In genomic region chr16:30377050-30377811, GRCh38 we compare ENCODE assay signal across 8 cellular contexts. TPM values are rescaled to one million over a fixed set of nuclear protein-coding genes. Genes with fewer than 3 reads are reported as not detected.
A peak's percentile ranks its signal among the peaks of the same experiment; 100 is the strongest.
DNase-seq lines count a peak whose midpoint lies in the region; ATAC-seq, FAIRE-seq and TF ChIP-seq lines count a peak whose summit lies in the region.

No MANE protein-coding gene starts in this region.

- peaks cover 13% of the 10 kb centered on the region; the same call in 1 of the 2 replicates for H3K79me2 ChIP-seq in PC-9 (ENCODE audit: low read depth)

- peak overlapping the region; percentile 100 for H2AFZ ChIP-seq in PC-9

- peak overlapping the region; percentile 98 for H3K4me2 ChIP-seq in PC-9

- H3K9me2 ChIP-seq in PC-9 (ENCODE audit: insufficient read depth): no peaks in the 10 kb centered on the region

- peak; percentile 18 for FAIRE-seq in GM18507 (lab: Jason Lieb, UNC)

- no peaks in the 10 kb centered on the region for H3K27me3 Mint-ChIP-seq in progenitor cell of endocrine pancreas

- H3K9me3 Mint-ChIP-seq in progenitor cell of endocrine pancreas (ENCODE audit: low read depth): no peaks in the 10 kb centered on the region

- ATAC-seq in GM19328 (IDR thresholded peaks at IDR 0.05; ENCODE audit: unreplicated experiment) (no peak), GM21576 (IDR thresholded peaks at IDR 0.05; ENCODE audit: unreplicated experiment) (no peak), HG03139 (IDR thresholded peaks at IDR 0.05; ENCODE audit: unreplicated experiment) (no peak)

- no peaks in the 10 kb centered on the region for H3K9me3 ChIP-seq in PC-9 (ENCODE audit: insufficient read depth, low read depth)

- H3K4me1 ChIP-seq in PC-9 (replicated peaks; ENCODE audit: insufficient read depth): peaks cover 19% of the 10 kb centered on the region

- H4K20me1 ChIP-seq in PC-9 (ENCODE audit: insufficient read depth): no peaks in the 10 kb centered on the region

- intact Hi-C loops in PC-9 (cut with micrococcal nuclease; ENCODE audit: unreplicated experiment): loop anchor here (1.0 to 5.0 kb wide), 4 partner anchors 30 to 321 kb away; partner anchors contain the start of genes TBX6, ZNF768 and ZNF771

- peak overlapping the region; percentile 93 for H3K4me3 Mint-ChIP-seq in progenitor cell of endocrine pancreas (ENCODE audit: low read depth)

- TSS peak; percentile 80 for BruUV-seq in PC-9 (replicated peaks; lab: Mats Ljungman, UMichigan)

- peaks cover 11% of the 10 kb centered on the region for H3K4me1 Mint-ChIP-seq in progenitor cell of endocrine pancreas (ENCODE audit: low read depth)

- H3K27ac ChIP-seq in PC-9: peak overlapping the region; percentile 92
- peak overlapping the region; percentile 97 for H3K27ac ChIP-seq in epithelial cell of prostate

- DNase-seq in GM18507 (ENCODE audit: extremely low spot score, insufficient read length, low read depth) (no peak), PC-9 (no peak), epithelial cell of prostate (ENCODE audit: low read depth, low spot score) (no peak), progenitor cell of endocrine pancreas (ENCODE audit: low spot score, unreplicated experiment) (peak; percentile 76), glomerular visceral epithelial cell (ENCODE audit: extremely low spot score) (no peak)

- peaks cover 2% of the 10 kb centered on the region for H3K36me3 Mint-ChIP-seq in progenitor cell of endocrine pancreas (ENCODE audit: insufficient read depth)

- POLR2A ChIA-PET in PC-9 (lab: Charles Lee; ENCODE audit: unreplicated experiment): interaction anchor here (0.6 to 0.7 kb wide), 6 partner anchors 12 to 489 kb away, joined by 3 to 19 read pairs (median 4); no protein-coding TSS in a partner anchor

- peaks cover 31% of the 10 kb centered on the region for H3F3A ChIP-seq in PC-9 (ENCODE audit: insufficient read depth, low read depth)

- peak overlapping the region; percentile 99 for H3K27ac Mint-ChIP-seq in progenitor cell of endocrine pancreas

- CTCF ChIA-PET in PC-9 (lab: Charles Lee): interaction anchor here (0.7 kb wide), 1 partner anchor 209 kb away, joined by 3 read pairs; no protein-coding TSS in a partner anchor

- TF ChIP-seq CTCF in PC-9 (conservative IDR thresholded peaks at IDR 0.05) (no peak), progenitor cell of endocrine pancreas (IDR thresholded peaks at IDR 0.05; ENCODE audit: unreplicated experiment) (no peak)

- H3K36me3 ChIP-seq in PC-9 (ENCODE audit: low read depth): no peaks in the 10 kb centered on the region

- H3K4me3 ChIP-seq in PC-9: peak overlapping the region; percentile 80

- no peaks in the 10 kb centered on the region for H3K27me3 ChIP-seq in PC-9 (ENCODE audit: insufficient read depth, low read depth)

RNA-seq across cellular contexts. Expression of gene MYL11, which starts 2.6 kb away (rescaled TPM):
- total RNA-seq in PC-9 (2021): 1.4 and 2.6 TPM in 2 replicates
- 2.6 and 3.5 TPM in 2 replicates for total RNA-seq in progenitor cell of endocrine pancreas

RNA-seq across cellular contexts. Expression of gene SEPTIN1, which starts 5.1 kb away (rescaled TPM):
- 6.7 and 7.6 TPM in 2 replicates for total RNA-seq in PC-9 (2021)
- 2.0 and 2.3 TPM in 2 replicates for total RNA-seq in progenitor cell of endocrine pancreas

RNA-seq across cellular contexts. Expression of gene TBC1D10B, which starts 6.9 kb away (rescaled TPM):
- total RNA-seq in PC-9 (2021) (85.0 and 90.8 TPM in 2 replicates), progenitor cell of endocrine pancreas (51.0 and 51.8 TPM in 2 replicates)

RNA-seq across cellular contexts. Expression of gene ZNF48, which starts 18.0 kb away (rescaled TPM):
- total RNA-seq in PC-9 (2021) (20.1 and 25.9 TPM in 2 replicates), progenitor cell of endocrine pancreas (59.7 and 62.6 TPM in 2 replicates)

RNA-seq across cellular contexts. Expression of gene CD2BP2, which starts 22.1 kb away (rescaled TPM):
- 84.6 TPM in 2 replicates for total RNA-seq in PC-9 (2021)
- 76.9 and 78.8 TPM in 2 replicates for total RNA-seq in progenitor cell of endocrine pancreas
